In the genomic region with DNA sequence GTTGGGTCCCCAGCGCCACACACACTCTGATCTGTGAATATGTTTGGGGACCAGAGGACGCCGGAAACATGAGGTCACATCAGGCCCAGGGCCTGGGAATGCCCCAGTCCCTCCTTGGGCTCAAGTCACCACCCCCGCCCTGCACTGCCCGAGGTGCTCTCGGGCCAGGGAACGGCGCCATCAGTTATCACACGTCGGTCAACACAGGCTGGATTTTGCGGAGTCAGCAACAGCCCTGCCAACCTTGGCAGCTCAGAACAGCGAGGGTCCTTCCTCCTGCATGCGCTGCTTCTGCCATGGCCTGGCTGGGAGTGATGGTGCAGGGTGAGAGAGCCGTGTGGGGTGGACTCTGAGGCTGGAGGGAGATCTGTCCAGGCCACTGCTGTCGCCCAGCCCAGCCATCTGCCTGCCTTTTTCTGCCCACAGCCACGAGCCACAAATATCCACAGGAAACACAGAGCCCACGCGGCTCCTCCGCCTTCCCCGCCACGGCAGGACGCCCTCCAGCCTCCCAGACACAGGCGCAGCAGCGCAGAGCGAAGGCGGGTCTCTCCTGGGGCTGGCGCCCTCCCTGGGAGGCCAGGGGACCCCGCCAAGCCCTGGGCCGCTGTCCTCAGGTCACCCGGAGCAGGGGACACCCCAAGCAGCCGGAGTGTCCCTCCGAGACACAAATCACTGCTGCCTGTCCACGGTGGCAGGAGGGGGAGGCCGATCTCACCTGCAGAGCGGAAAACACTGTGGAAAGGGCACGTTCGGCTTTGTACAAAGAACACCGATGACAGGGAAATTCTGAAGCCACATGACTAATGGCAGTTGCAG, we compare ENCODE assay signal across 1 cellular context.
TF ChIP-seq lines count a peak whose summit lies in the region.

No MANE protein-coding gene starts in this region.

TF ChIP-seq in H1, 55 proteins besides CTCF, POLR2A, EP300 and RAD21:
- TF ChIP-seq TCF12 (IDR thresholded peaks at IDR 0.05; ENCODE audit: low read depth, low read length): no peak
- TF ChIP-seq EGR1 (IDR thresholded peaks at IDR 0.05; ENCODE audit: borderline replicate concordance, low read depth, low read length): no peak
